In the genomic region with DNA sequence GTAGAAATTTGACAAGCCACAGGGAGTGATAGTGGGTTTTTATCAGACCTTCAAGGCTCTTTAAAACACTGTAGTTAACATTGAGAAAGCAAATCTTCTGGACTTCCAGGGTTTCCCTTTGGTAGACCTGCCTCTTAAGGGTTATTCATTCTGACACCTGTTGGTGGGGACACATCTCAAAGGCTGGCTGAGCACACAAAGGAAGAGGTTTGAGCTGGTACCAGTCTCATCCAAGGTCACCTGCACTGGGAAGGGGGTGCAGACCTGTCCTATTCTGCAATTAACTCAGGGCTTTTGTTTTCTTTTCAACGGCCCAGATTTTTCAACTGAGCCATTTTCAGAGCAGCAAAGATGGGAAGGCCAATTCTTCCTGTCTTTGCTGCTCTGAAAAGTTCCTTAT, we compare ENCODE assay signal across 21 cellular contexts. TPM values are rescaled to one million over a fixed set of nuclear protein-coding genes. Genes with fewer than 3 reads are reported as not detected.
DNase-seq lines count a peak whose midpoint lies in the region; ATAC-seq and TF ChIP-seq lines count a peak whose summit lies in the region.
"Had no signal": no experiment of that assay in that cellular context is flagged by ENCODE, and none has a peak within 500 bp of the region (broad histone marks: within the 10 kb centered on the region; RNA-seq: fewer than 3 reads in every experiment).

No MANE protein-coding gene starts in this region.

- H3K27ac ChIP-seq in HEK293 (ENCODE audit: extremely low read depth, low read depth, low read length) = no peak overlapping the region
- H3K27ac ChIP-seq in Panc1 (ENCODE audit: low read length) = peak overlapping the region; percentile 98
- no peak overlapping the region for H3K27ac ChIP-seq in neural progenitor cell
- H3K27ac ChIP-seq: cardiac muscle cell, esophagus squamous epithelium, thoracic aorta, WERI-Rb-1 had no signal

- no peak overlapping the region for H3K4me3 Mint-ChIP-seq in neural progenitor cell
- H3K4me3 Mint-ChIP-seq: activated CD4-positive, alpha-beta memory T cell treated with anti-CD3 and anti-CD28 coated beads, Interleukin-2, amount 10 ng/mL, durations not matched to agents 7 days and 5 days; naive thymus-derived CD4-positive, alpha-beta T cell had no signal

- H3K36me3 ChIP-seq in HEK293 (ENCODE audit: control insufficient read depth in 2 of 2, insufficient read depth in 1 of 2, low read length in 2 of 2) = no peaks in the 10 kb centered on the region
- H3K36me3 ChIP-seq in Panc1 (ENCODE audit: control insufficient read depth, insufficient read depth, low read length) = no peaks in the 10 kb centered on the region
- H3K36me3 ChIP-seq in neural progenitor cell = no peaks in the 10 kb centered on the region
- H3K36me3 ChIP-seq: cardiac muscle cell, esophagus squamous epithelium, thoracic aorta, WERI-Rb-1 had no signal

- no peak for TF ChIP-seq CTCF in HEK293 (tag by site-specific recombination; IDR thresholded peaks at IDR 0.05)
- no peak for TF ChIP-seq CTCF in Panc1 (IDR thresholded peaks at IDR 0.05)
- no peak for TF ChIP-seq CTCF in neural progenitor cell (IDR thresholded peaks at IDR 0.05)

- peak overlapping the region; percentile 2 for H3K4me2 ChIP-seq in neural progenitor cell

- H3K4me3 ChIP-seq in HEK293 (ENCODE audit: low read depth, low read length) (no peak overlapping the region), Panc1 (ENCODE audit: low read depth in 2 of 2, low read length in 2 of 2) (no peak overlapping the region), neural progenitor cell (no peak overlapping the region)
- H3K4me3 ChIP-seq: cardiac muscle cell, esophagus squamous epithelium, thoracic aorta had no signal

- no peaks in the 10 kb centered on the region for H3K4me1 Mint-ChIP-seq in neural progenitor cell
- H3K4me1 Mint-ChIP-seq: activated CD4-positive, alpha-beta memory T cell treated with anti-CD3 and anti-CD28 coated beads, Interleukin-2, amount 10 ng/mL, durations not matched to agents 7 days and 5 days had no signal

- H3K4me1 ChIP-seq in HEK293 (ENCODE audit: control insufficient read depth, insufficient read depth, low read length) (peaks cover 6% of the 10 kb centered on the region), Panc1 (ENCODE audit: control insufficient read depth, insufficient read depth, low read length) (peaks cover 33% of the 10 kb centered on the region), neural progenitor cell (peaks cover 12% of the 10 kb centered on the region)
- H3K4me1 ChIP-seq: esophagus squamous epithelium had no signal

- no peaks in the 10 kb centered on the region for H3K9me3 ChIP-seq in HEK293 (ENCODE audit: control insufficient read depth, insufficient read depth, low read depth, low read length)
- H3K9me3 ChIP-seq in Panc1 (ENCODE audit: control insufficient read depth, insufficient read depth, low read depth, low read length) = no peaks in the 10 kb centered on the region
- no peaks in the 10 kb centered on the region for H3K9me3 ChIP-seq in neural progenitor cell (ENCODE audit: low read depth)
- H3K9me3 ChIP-seq: esophagus squamous epithelium, thoracic aorta had no signal

- in situ Hi-C loops in Panc1 (cut with HindIII; ENCODE audit: low pct_unique_long_range_greater_than_20kb, low sequenced_read_pairs) = no loop called here

- no peak overlapping the region for H3K27ac Mint-ChIP-seq in neural progenitor cell
- H3K27ac Mint-ChIP-seq: activated CD4-positive, alpha-beta memory T cell treated with anti-CD3 and anti-CD28 coated beads, Interleukin-2, amount 10 ng/mL, durations not matched to agents 7 days and 5 days; naive thymus-derived CD4-positive, alpha-beta T cell; progenitor cell of endocrine pancreas had no signal

- DNase-seq in Panc1 (ENCODE audit: low read depth, low spot score) (no peak), neural progenitor cell (ENCODE audit: low spot score) (no peak), RPMI8226 (no peak), NCI-H748 treated with DMSO at 0.1 percent for 48 hours (lab: John Stamatoyannopoulos, UW) (no peak), anterior cingulate cortex (lab: John Stamatoyannopoulos, UW) (no peak)
- DNase-seq: activated CD4-positive, alpha-beta memory T cell treated with anti-CD3 and anti-CD28 coated beads, Interleukin-2, amount 10 ng/mL, durations not matched to agents 7 days and 5 days; Caco-2; esophagus squamous epithelium; glutamatergic neuron; naive thymus-derived CD4-positive, alpha-beta T cell; NCI-H1694 treated with DMSO at 0.1 percent for 48 hours; NCI-H446; SHP77; small intestine; WERI-Rb-1 had no signal

- no peaks in the 10 kb centered on the region for H3K79me2 ChIP-seq in neural progenitor cell (ENCODE audit: low read depth)

- H2AFZ ChIP-seq in neural progenitor cell (replicated peaks) = no peak overlapping the region

- H3F3A ChIP-seq in neural progenitor cell (ENCODE audit: low read depth) = peaks cover 15% of the 10 kb centered on the region

- H3K27me3 ChIP-seq in Panc1 (ENCODE audit: control insufficient read depth, insufficient read depth, low read length) (no peaks in the 10 kb centered on the region), neural progenitor cell (no peaks in the 10 kb centered on the region)
- H3K27me3 ChIP-seq: cardiac muscle cell, esophagus squamous epithelium had no signal

- CTCF ChIA-PET in HEK293 (lab: Yijun Ruan, JAX) (interaction anchor here (1.0 to 1.4 kb wide), 2 partner anchors 46 to 278 kb away, joined by 3 read pairs; no protein-coding TSS in a partner anchor), Panc1 (lab: Charles Lee) (interaction anchor here (0.6 to 0.9 kb wide), 2 partner anchors 48 to 128 kb away, joined by 3 to 6 read pairs; no protein-coding TSS in a partner anchor)

- H4K20me1 ChIP-seq in neural progenitor cell (ENCODE audit: low read depth) = no peaks in the 10 kb centered on the region

- no peaks in the 10 kb centered on the region for H3K36me3 Mint-ChIP-seq in neural progenitor cell

- intact Hi-C loops in Panc1 (cut with micrococcal nuclease; ENCODE audit: unreplicated experiment) = no loop called here

- peak; percentile 51 for ATAC-seq in GM18498 (IDR thresholded peaks at IDR 0.05; ENCODE audit: unreplicated experiment)
- ATAC-seq in Panc1 = peak; percentile 74
- ATAC-seq in GM19023 (IDR thresholded peaks at IDR 0.05; ENCODE audit: unreplicated experiment) = no peak
- ATAC-seq: naive thymus-derived CD4-positive, alpha-beta T cell had no signal

- H3K9ac ChIP-seq in neural progenitor cell = no peak overlapping the region

- BruUV-seq in Panc1 (replicated peaks; lab: Mats Ljungman, UMichigan) = no TSS peak

- no peaks in the 10 kb centered on the region for H3K9me3 Mint-ChIP-seq in neural progenitor cell
- H3K9me3 Mint-ChIP-seq: activated CD4-positive, alpha-beta memory T cell treated with anti-CD3 and anti-CD28 coated beads, Interleukin-2, amount 10 ng/mL, durations not matched to agents 7 days and 5 days had no signal

- H3K27me3 Mint-ChIP-seq in neural progenitor cell (ENCODE audit: insufficient read depth, low read depth) = peaks cover 3% of the 10 kb centered on the region

- POLR2A ChIA-PET in HEK293 (lab: Yijun Ruan, JAX) (no interaction called here), Panc1 (lab: Charles Lee) (no interaction called here)

TF ChIP-seq in HEK293, 187 proteins besides CTCF, POLR2A, EP300 and RAD21:
- peak; percentile 46; the same call in 1 of the 2 replicates for TF ChIP-seq SCRT2 (tag by site-specific recombination; IDR thresholded peaks at IDR 0.05)
- TF ChIP-seq ZBTB8A (tag by site-specific recombination; IDR thresholded peaks at IDR 0.05) = no peak
- TF ChIP-seq, protein P1, sequence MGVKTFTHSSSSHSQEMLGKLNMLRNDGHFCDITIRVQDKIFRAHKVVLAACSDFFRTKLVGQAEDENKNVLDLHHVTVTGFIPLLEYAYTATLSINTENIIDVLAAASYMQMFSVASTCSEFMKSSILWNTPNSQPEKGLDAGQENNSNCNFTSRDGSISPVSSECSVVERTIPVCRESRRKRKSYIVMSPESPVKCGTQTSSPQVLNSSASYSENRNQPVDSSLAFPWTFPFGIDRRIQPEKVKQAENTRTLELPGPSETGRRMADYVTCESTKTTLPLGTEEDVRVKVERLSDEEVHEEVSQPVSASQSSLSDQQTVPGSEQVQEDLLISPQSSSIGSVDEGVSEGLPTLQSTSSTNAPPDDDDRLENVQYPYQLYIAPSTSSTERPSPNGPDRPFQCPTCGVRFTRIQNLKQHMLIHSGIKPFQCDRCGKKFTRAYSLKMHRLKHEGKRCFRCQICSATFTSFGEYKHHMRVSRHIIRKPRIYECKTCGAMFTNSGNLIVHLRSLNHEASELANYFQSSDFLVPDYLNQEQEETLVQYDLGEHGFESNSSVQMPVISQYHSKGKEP (tag by site-specific recombination; IDR thresholded peaks at IDR 0.05) = no peak
- TF ChIP-seq ZNF843 (tag by site-specific recombination; IDR thresholded peaks at IDR 0.05) = no peak
- TF ChIP-seq, protein P2, sequence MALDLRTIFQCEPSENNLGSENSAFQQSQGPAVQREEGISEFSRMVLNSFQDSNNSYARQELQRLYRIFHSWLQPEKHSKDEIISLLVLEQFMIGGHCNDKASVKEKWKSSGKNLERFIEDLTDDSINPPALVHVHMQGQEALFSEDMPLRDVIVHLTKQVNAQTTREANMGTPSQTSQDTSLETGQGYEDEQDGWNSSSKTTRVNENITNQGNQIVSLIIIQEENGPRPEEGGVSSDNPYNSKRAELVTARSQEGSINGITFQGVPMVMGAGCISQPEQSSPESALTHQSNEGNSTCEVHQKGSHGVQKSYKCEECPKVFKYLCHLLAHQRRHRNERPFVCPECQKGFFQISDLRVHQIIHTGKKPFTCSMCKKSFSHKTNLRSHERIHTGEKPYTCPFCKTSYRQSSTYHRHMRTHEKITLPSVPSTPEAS (tag by site-specific recombination; IDR thresholded peaks at IDR 0.05) = no peak
- TF ChIP-seq ZBTB17 (tag by site-specific recombination; IDR thresholded peaks at IDR 0.05) = no peak

RNA-seq across cellular contexts. Expression of a gene that starts 45.6 kb away (rescaled TPM):
- 15.1 TPM for total RNA-seq in Panc1 (2021; ENCODE audit: unreplicated experiment)
- polyA plus RNA-seq in Panc1 (2012; ENCODE audit: insufficient read length) = 18.0 TPM
- total RNA-seq in neural progenitor cell (ENCODE audit: low replicate concordance) = 0.93 and 2.9 TPM in 2 replicates
